Comparison of ENCODE assay signal across 8 cellular contexts in the genomic region with DNA sequence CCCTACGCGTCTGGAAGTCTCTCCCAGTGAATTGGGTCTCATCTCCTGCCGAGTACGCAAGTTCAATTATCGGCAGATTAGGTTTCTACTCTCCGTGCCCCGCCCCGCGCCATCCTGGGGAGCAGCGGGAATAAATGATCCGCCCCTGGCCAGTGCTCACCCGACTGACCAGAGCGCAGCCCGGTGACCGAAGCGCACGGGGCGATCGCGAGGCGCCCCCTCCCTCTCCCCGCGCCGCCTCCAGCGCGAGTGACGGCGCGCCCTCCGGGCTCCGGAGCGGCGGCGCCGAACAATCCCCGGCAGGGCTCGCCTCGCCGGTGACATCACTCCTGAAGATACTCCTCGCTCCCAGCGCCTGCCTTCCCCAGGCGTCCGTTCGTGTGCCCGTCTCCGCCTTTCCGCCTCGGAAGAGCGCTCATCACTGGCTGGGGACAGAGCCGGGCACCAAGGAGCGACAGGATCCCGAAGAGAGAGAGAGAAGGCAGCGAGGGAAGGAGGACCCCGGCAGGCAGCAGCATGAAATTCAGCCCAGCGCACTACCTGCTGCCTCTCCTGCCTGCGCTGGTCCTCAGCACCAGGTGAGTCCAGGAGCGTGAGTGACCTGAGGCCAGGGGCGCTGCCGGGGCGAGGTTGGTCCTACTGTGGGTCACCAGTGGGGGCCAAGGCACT. TPM values are rescaled to one million over a fixed set of nuclear protein-coding genes. Genes with fewer than 3 reads are reported as not detected.
DNase-seq lines count a peak whose midpoint lies in the region; ATAC-seq, FAIRE-seq and TF ChIP-seq lines count a peak whose summit lies in the region.

A gene (plus strand): TSS at position 326 of the 669 bp plus-strand sequence.

- peaks cover 4 to 5% of the 10 kb centered on the region in 2 donors for H3K36me3 Mint-ChIP-seq in activated T-cell treated with anti-CD3 and anti-CD28 coated beads, Interleukin-2, amount 50 U/mL, for 72 hours (ENCODE audit: insufficient read depth in 2 of 2)

- DNase-seq in COLO668 (lab: John Stamatoyannopoulos, UW; ENCODE audit: unreplicated experiment) (peak; percentile 32), NCI-H345 treated with DMSO at 0.1 percent for 48 hours (lab: John Stamatoyannopoulos, UW; ENCODE audit: unreplicated experiment) (peak; percentile 48), epithelial cell of proximal tubule (ENCODE audit: low read depth) (no peak), D721Med (ENCODE audit: insufficient read length, low spot score) (no peak)
- DNase-seq in activated T-cell treated with anti-CD3 and anti-CD28 coated beads, Interleukin-2, amount 50 U/mL, for 72 hours = no peak

- H3K27me3 Mint-ChIP-seq in activated T-cell treated with anti-CD3 and anti-CD28 coated beads, Interleukin-2, amount 50 U/mL, for 72 hours (ENCODE audit: low read depth) = peaks cover 8% of the 10 kb centered on the region

- no peaks in the 10 kb centered on the region for H3K4me1 Mint-ChIP-seq in activated T-cell treated with anti-CD3 and anti-CD28 coated beads, Interleukin-2, amount 50 U/mL, for 72 hours (ENCODE audit: low read depth)

- peaks cover 0 to 2% of the 10 kb centered on the region in 2 donors for H3K9me3 Mint-ChIP-seq in activated T-cell treated with anti-CD3 and anti-CD28 coated beads, Interleukin-2, amount 50 U/mL, for 72 hours

- peak within 1 kb of the TSS; percentile 53 for H3K4me3 ChIP-seq in epithelial cell of proximal tubule (ENCODE audit: low read depth, low read length)
- peak within 1 kb of the TSS; percentile 37 to 64 for H3K4me3 ChIP-seq in mucosa of rectum (ENCODE audit: low read length in 2 of 2)

- H3K9me3 ChIP-seq in mucosa of rectum (ENCODE audit: control insufficient read depth in 2 of 2, low read length in 2 of 2) = no peaks in the 10 kb centered on the region

- H3K36me3 ChIP-seq in mucosa of rectum (ENCODE audit: control insufficient read depth in 2 of 2, insufficient read depth in 2 of 2, low read length in 2 of 2) = no peaks in the 10 kb centered on the region

- FAIRE-seq in D721Med (lab: Jason Lieb, UNC) = no peak

- no peak within 1 kb of the TSS for H3K27ac Mint-ChIP-seq in activated T-cell treated with anti-CD3 and anti-CD28 coated beads, Interleukin-2, amount 50 U/mL, for 72 hours

- TF ChIP-seq CTCF in epithelial cell of proximal tubule (conservative IDR thresholded peaks at IDR 0.05; ENCODE audit: low read depth, low read length) (no peak), D721Med (IDR thresholded peaks at IDR 0.05; ENCODE audit: insufficient read depth, missing control alignments) (no peak)

- H3K27me3 ChIP-seq in mucosa of rectum (ENCODE audit: control insufficient read depth in 2 of 2, insufficient read depth in 2 of 2, low read length in 2 of 2) = peaks cover 8 to 22% of the 10 kb centered on the region in 2 donors

- H3K27ac ChIP-seq in mucosa of rectum (ENCODE audit: low read depth in 2 of 2, low read length in 2 of 2) = no peak within 1 kb of the TSS

- no peak for ATAC-seq in activated T-cell treated with anti-CD3 and anti-CD28 coated beads, Interleukin-2, amount 50 U/mL, for 72 hours (replicated peaks in 1 of 2)
- ATAC-seq in GM21423 (IDR thresholded peaks at IDR 0.05; ENCODE audit: unreplicated experiment) (no peak), HG03139 (IDR thresholded peaks at IDR 0.05; ENCODE audit: unreplicated experiment) (no peak)

- peak within 1 kb of the TSS in 1 of 2 donors; percentile 38 for H3K9ac ChIP-seq in mucosa of rectum (ENCODE audit: low read depth in 1 of 2, low read length in 2 of 2)

- no peak within 1 kb of the TSS for H3K4me3 Mint-ChIP-seq in activated T-cell treated with anti-CD3 and anti-CD28 coated beads, Interleukin-2, amount 50 U/mL, for 72 hours

- no peaks in the 10 kb centered on the region for H3K4me1 ChIP-seq in mucosa of rectum (ENCODE audit: control insufficient read depth in 2 of 2, insufficient read depth in 2 of 2, low read length in 2 of 2)

RNA-seq across cellular contexts. Expression of the gene that starts here (rescaled TPM):
- total RNA-seq in epithelial cell of proximal tubule = 0.75 TPM in 1 of 2 replicates, not detected in the other
- total RNA-seq in activated T-cell treated with anti-CD3 and anti-CD28 coated beads, Interleukin-2, amount 50 U/mL, for 72 hours = not detected

Comparison
In these comparisons a context has a peak if more than half of its experiments do, and no peak if none do; other contexts are left out.
1. DNase-seq: peak in COLO668 (single experiment) and NCI-H345 treated with DMSO at 0.1 percent for 48 hours (single experiment); none in epithelial cell of proximal tubule (single experiment), D721Med (single experiment) and activated T-cell treated with anti-CD3 and anti-CD28 coated beads, Interleukin-2, amount 50 U/mL, for 72 hours (0 of 2).